ENCODE assay signal across 1 cellular context in the genomic region with DNA sequence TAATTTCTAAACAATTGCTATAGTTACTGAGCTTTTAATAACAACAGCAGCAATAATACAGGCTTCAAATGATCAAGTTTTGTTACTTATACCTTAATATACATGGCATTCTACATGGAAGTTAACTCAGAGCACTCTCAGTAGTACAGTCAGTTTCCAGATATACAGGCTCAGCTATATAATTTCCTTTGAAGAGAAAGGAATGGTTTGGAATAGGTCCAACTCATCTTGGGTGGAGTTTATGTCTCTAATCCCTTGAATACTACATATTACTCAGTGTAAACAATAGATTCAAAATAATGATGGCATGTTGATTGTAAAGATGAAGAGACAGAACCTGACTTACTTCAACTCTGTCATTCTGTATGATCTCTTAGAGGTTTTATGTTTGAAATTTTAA.
TF ChIP-seq lines count a peak whose summit lies in the region.

No MANE protein-coding gene starts in this region.

TF ChIP-seq in endothelial cell of umbilical vein, 7 proteins besides CTCF, POLR2A, EP300 and RAD21 (continued from another document):
- TF ChIP-seq GATA2 (IDR thresholded peaks at IDR 0.05; ENCODE audit: insufficient read depth, insufficient read length, low read depth, low read length) (no peak), FOS (IDR thresholded peaks at IDR 0.05; ENCODE audit: borderline replicate concordance, insufficient read depth, low read length) (no peak), EZH2 (IDR thresholded peaks at IDR 0.05; ENCODE audit: borderline replicate concordance, low read depth, low read length, severe bottlenecking) (no peak), POLR2AphosphoS5 (IDR thresholded peaks at IDR 0.05; ENCODE audit: insufficient read depth, low read depth, low read length) (no peak)
- TF ChIP-seq, protein P1, sequence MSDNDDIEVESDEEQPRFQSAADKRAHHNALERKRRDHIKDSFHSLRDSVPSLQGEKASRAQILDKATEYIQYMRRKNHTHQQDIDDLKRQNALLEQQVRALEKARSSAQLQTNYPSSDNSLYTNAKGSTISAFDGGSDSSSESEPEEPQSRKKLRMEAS (IDR thresholded peaks at IDR 0.05; ENCODE audit: insufficient read depth, insufficient read length): no peak
